In genomic region chr10:124798781-124799180, GRCh38 we compare ENCODE assay signal across 2 cellular contexts.
TF ChIP-seq lines count a peak whose summit lies in the region.

No MANE protein-coding gene starts in this region.

TF ChIP-seq in GM23338, 12 proteins besides CTCF, POLR2A, EP300 and RAD21:
- TF ChIP-seq NANOG (IDR thresholded peaks at IDR 0.05; ENCODE audit: borderline replicate concordance) = no peak

TF ChIP-seq in K562, 482 proteins besides CTCF, POLR2A, EP300 and RAD21:
- TF ChIP-seq FOXK2 (conservative IDR thresholded peaks at IDR 0.05 in 1 of 2, IDR thresholded peaks at IDR 0.05 in 1 of 2; ENCODE audit: low read depth in 2 of 2) = peak; percentile 41 to 59; a peak in 2 of 4 replicates
- TF ChIP-seq ARID1B (IDR thresholded peaks at IDR 0.05) = 0 out of 2 replicates have a peak, but pooled peaks have one; percentile 2
- no peak for TF ChIP-seq CBX8 (IDR thresholded peaks at IDR 0.05; ENCODE audit: borderline replicate concordance, extremely low read depth, low read depth, low read length, poor library complexity, severe bottlenecking)
- no peak for TF ChIP-seq SFPQ (IDR thresholded peaks at IDR 0.05; ENCODE audit: low read depth, low read length)
- no peak for TF ChIP-seq HMG20A (CRISPR knock-in tag; conservative IDR thresholded peaks at IDR 0.05)
- TF ChIP-seq MGA (IDR thresholded peaks at IDR 0.05) = 0 out of 2 replicates have a peak, but pooled peaks have one; percentile 15
